In genomic region chr20:52433326-52434040, GRCh38 we compare ENCODE assay signal across 18 cellular contexts.
DNase-seq lines count a peak whose midpoint lies in the region; ATAC-seq, FAIRE-seq and TF ChIP-seq lines count a peak whose summit lies in the region.
"Had no signal": no experiment of that assay in that cellular context is flagged by ENCODE, and none has a peak within 500 bp of the region (broad histone marks: within the 10 kb centered on the region; RNA-seq: fewer than 3 reads in every experiment).

No MANE protein-coding gene starts in this region.

- TF ChIP-seq EP300 in GM12878 (IDR thresholded peaks at IDR 0.05; ENCODE audit: borderline replicate concordance in 1 of 2, control insufficient read depth in 1 of 2, low read depth in 2 of 2, low read length in 2 of 2): no peak

- H3K4me2 ChIP-seq in GM12878 (ENCODE audit: control insufficient read depth, insufficient read depth): no peak overlapping the region
- H3K4me2 ChIP-seq: BLaER1 had no signal

- H3K36me3 ChIP-seq in GM12878 (ENCODE audit: control insufficient read depth in 2 of 2, insufficient read depth in 2 of 2, low read length in 1 of 2): no peaks in the 10 kb centered on the region
- H3K36me3 ChIP-seq in right lobe of liver: no peaks in the 10 kb centered on the region
- H3K36me3 ChIP-seq: BLaER1 had no signal

- no peak for FAIRE-seq in GM12878 (lab: Jason Lieb, UNC)

- H3K9me3 ChIP-seq in GM12878 (replicated peaks; ENCODE audit: control insufficient read depth, insufficient read depth, low read length) (no peaks in the 10 kb centered on the region), right lobe of liver (no peaks in the 10 kb centered on the region)
- H3K9me3 ChIP-seq: BLaER1 had no signal

- in situ Hi-C loops in GM12878 (cut with MboI): no loop called here

- TF ChIP-seq RAD21 in GM12878 (IDR thresholded peaks at IDR 0.05; ENCODE audit: insufficient read depth, low read depth, low read length): no peak

- H3K79me2 ChIP-seq in GM12878 (ENCODE audit: control insufficient read depth, insufficient read depth, low read length): no peaks in the 10 kb centered on the region

- WGBS in GM12878 (ENCODE audit: insufficient coverage, insufficient replicate concordance, low lambda C conversion rate, missing lambda C conversion rate): 66% methylated on average over 2 of the region's 2 CpGs
- 47% methylated on average over 2 of the region's 2 CpGs for WGBS in right lobe of liver (ENCODE audit: insufficient coverage, low coverage, low lambda C conversion rate, missing lambda C conversion rate)

- H3K4me1 ChIP-seq in GM12878 (ENCODE audit: control insufficient read depth, insufficient read depth, low read length) (no peaks in the 10 kb centered on the region), right lobe of liver (peaks cover 0 to 6% (median 0%) of the 10 kb centered on the region in 4 donors)
- H3K4me1 ChIP-seq: BLaER1 had no signal

- CTCF ChIA-PET in GM12878 (lab: Yijun Ruan, JAX): interaction anchor here (0.5 kb wide), 1 partner anchor 716 kb away, joined by 3 read pairs; no protein-coding TSS in a partner anchor
- CTCF ChIA-PET in activated CD8-positive, alpha-beta memory T cell treated with anti-CD3 and anti-CD28 coated beads, Interleukin-2, amount 10 ng/mL, durations not matched to agents 7 days and 5 days (lab: Charles Lee): interaction anchor here (1.9 kb wide), 1 partner anchor 15 kb away, joined by 9 read pairs; no protein-coding TSS in a partner anchor

- TF ChIP-seq POLR2A in GM12878 (IDR thresholded peaks at IDR 0.05; ENCODE audit: low read depth, low read length) (no peak), right lobe of liver (IDR thresholded peaks at IDR 0.05) (no peak)

- no peak overlapping the region for H3K27ac ChIP-seq in GM12878 (ENCODE audit: control insufficient read depth, insufficient read depth)
- H3K27ac ChIP-seq in right lobe of liver: peak overlapping the region in 1 of 3 donors; percentile 31
- H3K27ac ChIP-seq: 22Rv1, BLaER1 had no signal

- no TSS peak for BruUV-seq in GM12878 (replicated peaks; lab: Mats Ljungman, UMichigan)

- peak; percentile 45 for DNase-seq in DMS 273 (lab: John Stamatoyannopoulos, UW; ENCODE audit: unreplicated experiment)
- no peak for DNase-seq in DMS 273 treated with DMSO at 0.1 percent for 48 hours (lab: John Stamatoyannopoulos, UW)
- no peak for DNase-seq in GM12878 (ENCODE audit: low read depth, low spot score)
- DNase-seq in right lobe of liver: no peak
- no peak for DNase-seq in activated CD4-positive, CD25-positive, alpha-beta regulatory T cell treated with anti-CD3 and anti-CD28 coated beads, Interleukin-2, amount 50 U/mL, for 72 hours
- DNase-seq in activated CD8-positive, alpha-beta memory T cell treated with anti-CD3 and anti-CD28 coated beads, Interleukin-2, amount 10 ng/mL, durations not matched to agents 7 days and 5 days: no peak
- DNase-seq in omental fat pad (ENCODE audit: low spot score): no peak
- DNase-seq: CD4-positive, alpha-beta memory T cell; DMS53; DND-41; EL; GOT3; H7; HFFc6 had no signal

- no peak overlapping the region for H2AFZ ChIP-seq in GM12878 (ENCODE audit: control insufficient read depth, low read depth, low read length)

- no peaks in the 10 kb centered on the region for H3K36me3 Mint-ChIP-seq in activated CD8-positive, alpha-beta memory T cell treated with anti-CD3 and anti-CD28 coated beads, Interleukin-2, amount 10 ng/mL, durations not matched to agents 7 days and 5 days
- H3K36me3 Mint-ChIP-seq: CD14-positive monocyte; CD4-positive, alpha-beta memory T cell had no signal

- H3K4me3 Mint-ChIP-seq in activated CD8-positive, alpha-beta memory T cell treated with anti-CD3 and anti-CD28 coated beads, Interleukin-2, amount 10 ng/mL, durations not matched to agents 7 days and 5 days: no peak overlapping the region
- H3K4me3 Mint-ChIP-seq: CD14-positive monocyte; CD4-positive, alpha-beta memory T cell; HFFc6 had no signal

- H3K27me3 ChIP-seq in GM12878 (replicated peaks in 1 of 2; ENCODE audit: control insufficient read depth in 2 of 2, insufficient read depth in 2 of 2, low read length in 1 of 2): no peaks in the 10 kb centered on the region
- no peaks in the 10 kb centered on the region for H3K27me3 ChIP-seq in right lobe of liver
- H3K27me3 ChIP-seq: BLaER1 had no signal

- peaks cover 9% of the 10 kb centered on the region for H3K9me3 Mint-ChIP-seq in activated CD8-positive, alpha-beta memory T cell treated with anti-CD3 and anti-CD28 coated beads, Interleukin-2, amount 10 ng/mL, durations not matched to agents 7 days and 5 days (ENCODE audit: low read depth)

- SMC1A ChIA-PET in GM12878 (lab: Charles Lee; ENCODE audit: uncharacterized antibody, unreplicated experiment): no interaction called here

- H3K4me1 Mint-ChIP-seq in activated CD8-positive, alpha-beta memory T cell treated with anti-CD3 and anti-CD28 coated beads, Interleukin-2, amount 10 ng/mL, durations not matched to agents 7 days and 5 days: peaks cover 3% of the 10 kb centered on the region
- H3K4me1 Mint-ChIP-seq: CD14-positive monocyte had no signal

- POLR2A ChIA-PET in GM12878 (lab: Charles Lee): no interaction called here

- intact Hi-C loops in GM12878 (cut with micrococcal nuclease; ENCODE audit: unreplicated experiment): no loop called here
- intact Hi-C loops in right lobe of liver (cut with DNase I): no loop called here

- RAD21 ChIA-PET in GM12878 (lab: Charles Lee; ENCODE audit: unreplicated experiment): no interaction called here

- TF ChIP-seq CTCF in GM12878 (IDR thresholded peaks at IDR 0.05 in 2 of 3, conservative IDR thresholded peaks at IDR 0.05 in 1 of 3; ENCODE audit: control insufficient read depth in 2 of 3, extremely low read depth in 1 of 3, insufficient read depth in 1 of 3, low read depth in 3 of 3, low read length in 3 of 3) (no peak), right lobe of liver (IDR thresholded peaks at IDR 0.05) (no peak), omental fat pad (IDR thresholded peaks at IDR 0.05) (no peak)

- no peak for ATAC-seq in GM12878
- peak in 3 of 4 donors; percentile 45 to 86 (median 75) for ATAC-seq in right lobe of liver
- ATAC-seq in activated CD8-positive, alpha-beta memory T cell treated with anti-CD3 and anti-CD28 coated beads, Interleukin-2, amount 10 ng/mL, durations not matched to agents 7 days and 5 days: no peak
- no peak for ATAC-seq in omental fat pad (ENCODE audit: low FRiP score)
- ATAC-seq: HCT116 had no signal

- no peaks in the 10 kb centered on the region for H3K27me3 Mint-ChIP-seq in activated CD8-positive, alpha-beta memory T cell treated with anti-CD3 and anti-CD28 coated beads, Interleukin-2, amount 10 ng/mL, durations not matched to agents 7 days and 5 days

- no peaks in the 10 kb centered on the region for H4K20me1 ChIP-seq in GM12878 (ENCODE audit: control insufficient read depth, insufficient read depth)
- H4K20me1 ChIP-seq: BLaER1 had no signal

- no peak overlapping the region for H3K27ac Mint-ChIP-seq in activated CD8-positive, alpha-beta memory T cell treated with anti-CD3 and anti-CD28 coated beads, Interleukin-2, amount 10 ng/mL, durations not matched to agents 7 days and 5 days
- H3K27ac Mint-ChIP-seq: CD14-positive monocyte, HFFc6 had no signal

- H3K9ac ChIP-seq in GM12878 (ENCODE audit: control insufficient read depth, insufficient read depth, low read length): no peak overlapping the region
- H3K9ac ChIP-seq: BLaER1 had no signal

- H3K4me3 ChIP-seq in GM12878 (no peak overlapping the region), right lobe of liver (no peak overlapping the region)
- H3K4me3 ChIP-seq: BLaER1 had no signal

TF ChIP-seq in GM12878, 131 proteins besides CTCF, POLR2A, EP300 and RAD21 (continues in another document):
- TF ChIP-seq, protein P1, sequence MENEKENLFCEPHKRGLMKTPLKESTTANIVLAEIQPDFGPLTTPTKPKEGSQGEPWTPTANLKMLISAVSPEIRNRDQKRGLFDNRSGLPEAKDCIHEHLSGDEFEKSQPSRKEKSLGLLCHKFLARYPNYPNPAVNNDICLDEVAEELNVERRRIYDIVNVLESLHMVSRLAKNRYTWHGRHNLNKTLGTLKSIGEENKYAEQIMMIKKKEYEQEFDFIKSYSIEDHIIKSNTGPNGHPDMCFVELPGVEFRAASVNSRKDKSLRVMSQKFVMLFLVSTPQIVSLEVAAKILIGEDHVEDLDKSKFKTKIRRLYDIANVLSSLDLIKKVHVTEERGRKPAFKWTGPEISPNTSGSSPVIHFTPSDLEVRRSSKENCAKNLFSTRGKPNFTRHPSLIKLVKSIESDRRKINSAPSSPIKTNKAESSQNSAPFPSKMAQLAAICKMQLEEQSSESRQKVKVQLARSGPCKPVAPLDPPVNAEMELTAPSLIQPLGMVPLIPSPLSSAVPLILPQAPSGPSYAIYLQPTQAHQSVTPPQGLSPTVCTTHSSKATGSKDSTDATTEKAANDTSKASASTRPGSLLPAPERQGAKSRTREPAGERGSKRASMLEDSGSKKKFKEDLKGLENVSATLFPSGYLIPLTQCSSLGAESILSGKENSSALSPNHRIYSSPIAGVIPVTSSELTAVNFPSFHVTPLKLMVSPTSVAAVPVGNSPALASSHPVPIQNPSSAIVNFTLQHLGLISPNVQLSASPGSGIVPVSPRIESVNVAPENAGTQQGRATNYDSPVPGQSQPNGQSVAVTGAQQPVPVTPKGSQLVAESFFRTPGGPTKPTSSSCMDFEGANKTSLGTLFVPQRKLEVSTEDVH (IDR thresholded peaks at IDR 0.05; ENCODE audit: low read depth, partially characterized antibody): no peak
- TF ChIP-seq CREB1 (IDR thresholded peaks at IDR 0.05; ENCODE audit: low read depth): no peak

Comparison
In these comparisons a context has a peak if more than half of its experiments do, and no peak if none do; other contexts are left out.
1. ATAC-seq: peak in right lobe of liver (3 of 4); none in GM12878 (single experiment), activated CD8-positive, alpha-beta memory T cell treated with anti-CD3 and anti-CD28 coated beads, Interleukin-2, amount 10 ng/mL, durations not matched to agents 7 days and 5 days (single experiment) and omental fat pad (single experiment).